ENCODE assay signal across 1 cellular context in genomic region chr22:38167988-38168407, GRCh38.
TF ChIP-seq lines count a peak whose summit lies in the region.

No MANE protein-coding gene starts in this region.

TF ChIP-seq in A549, 52 proteins besides CTCF, POLR2A, EP300 and RAD21 (continued from another document):
- TF ChIP-seq ESRRA (IDR thresholded peaks at IDR 0.05; ENCODE audit: borderline replicate concordance, low read length): no peak
- no peak for TF ChIP-seq KDM1A (IDR thresholded peaks at IDR 0.05; ENCODE audit: low read depth)
- no peak for TF ChIP-seq ZFP36 (IDR thresholded peaks at IDR 0.05; ENCODE audit: borderline replicate concordance, partially characterized antibody)
- TF ChIP-seq GATA3 (IDR thresholded peaks at IDR 0.05; ENCODE audit: borderline replicate concordance): no peak
- TF ChIP-seq KDM5A (IDR thresholded peaks at IDR 0.05): no peak
- no peak for TF ChIP-seq CBX2 (IDR thresholded peaks at IDR 0.05; ENCODE audit: borderline replicate concordance, low read depth)
- no peak for TF ChIP-seq BHLHE40 (IDR thresholded peaks at IDR 0.05; ENCODE audit: low read depth, low read length)
- TF ChIP-seq, protein P1, sequence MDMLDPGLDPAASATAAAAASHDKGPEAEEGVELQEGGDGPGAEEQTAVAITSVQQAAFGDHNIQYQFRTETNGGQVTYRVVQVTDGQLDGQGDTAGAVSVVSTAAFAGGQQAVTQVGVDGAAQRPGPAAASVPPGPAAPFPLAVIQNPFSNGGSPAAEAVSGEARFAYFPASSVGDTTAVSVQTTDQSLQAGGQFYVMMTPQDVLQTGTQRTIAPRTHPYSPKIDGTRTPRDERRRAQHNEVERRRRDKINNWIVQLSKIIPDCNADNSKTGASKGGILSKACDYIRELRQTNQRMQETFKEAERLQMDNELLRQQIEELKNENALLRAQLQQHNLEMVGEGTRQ (IDR thresholded peaks at IDR 0.05): no peak
- no peak for TF ChIP-seq HOXA7 (CRISPR knock-in tag; IDR thresholded peaks at IDR 0.05)
- no peak for TF ChIP-seq JUN (IDR thresholded peaks at IDR 0.05)
- no peak for TF ChIP-seq RNF2 (IDR thresholded peaks at IDR 0.05; ENCODE audit: borderline replicate concordance, low read depth)
TF ChIP-seq in A549: peak in this region for 0.
